In genomic region chr11:9200471-9200870, GRCh38 we compare ENCODE assay signal across 1 cellular context.
TF ChIP-seq lines count a peak whose summit lies in the region.

No MANE protein-coding gene starts in this region.

TF ChIP-seq in SK-N-SH treated with all-trans-retinoic acid at 6 μM for 48 hours, 23 proteins besides CTCF, POLR2A, EP300 and RAD21 (continued from another document):
- no peak for TF ChIP-seq RARB (CRISPR knock-in tag; IDR thresholded peaks at IDR 0.05)
- no peak for TF ChIP-seq ESRRG (CRISPR knock-in tag; IDR thresholded peaks at IDR 0.05)
- no peak for TF ChIP-seq OSR1 (CRISPR knock-in tag; IDR thresholded peaks at IDR 0.05)
- TF ChIP-seq ZFP30 (CRISPR knock-in tag; IDR thresholded peaks at IDR 0.05) = no peak
- TF ChIP-seq TCF4 (CRISPR knock-in tag; IDR thresholded peaks at IDR 0.05; ENCODE audit: borderline replicate concordance) = no peak
- no peak for TF ChIP-seq POU6F1 (CRISPR knock-in tag; IDR thresholded peaks at IDR 0.05; ENCODE audit: borderline replicate concordance, low read depth)
- TF ChIP-seq TSHZ2 (CRISPR knock-in tag; IDR thresholded peaks at IDR 0.05) = no peak
- no peak for TF ChIP-seq ZC3H10 (CRISPR knock-in tag; IDR thresholded peaks at IDR 0.05)
TF ChIP-seq in SK-N-SH treated with all-trans-retinoic acid at 6 μM for 48 hours: peak in this region for 0.
